ENCODE assay signal across 18 cellular contexts in genomic region chr6:101747160-101747559, GRCh38.
"Had no signal": no experiment of that assay in that cellular context is flagged by ENCODE, and none has a peak within 500 bp of the region (broad histone marks: within the 10 kb centered on the region; RNA-seq: fewer than 3 reads in every experiment).

No MANE protein-coding gene starts in this region.

- H3K27ac Mint-ChIP-seq: activated CD4-positive, alpha-beta T cell treated with anti-CD3 and anti-CD28 coated beads, Interleukin-2, amount 10 ng/mL, durations not matched to agents 7 days and 5 days; activated naive CD8-positive, alpha-beta T cell treated with anti-CD3 and anti-CD28 coated beads for 36 hours; activated T-helper 1 cell treated with anti-CD3 and anti-CD28 coated beads, Interleukin-12 subunit alpha, Interleukin-12 subunit beta, Interleukin-2, Interleukin-4 antibody, amounts not matched to agents 30 ng/mL and 10 ng/mL and 1 ng/mL, durations not matched to agents 14 hours and 24 hours and 36 hours; effector memory CD8-positive, alpha-beta T cell; memory B cell; natural killer cell had no signal

- H3K36me3 Mint-ChIP-seq: activated naive CD8-positive, alpha-beta T cell treated with anti-CD3 and anti-CD28 coated beads for 36 hours; memory B cell; natural killer cell had no signal

- H3K4me1 Mint-ChIP-seq: activated CD4-positive, alpha-beta T cell treated with anti-CD3 and anti-CD28 coated beads, Interleukin-2, amount 10 ng/mL, durations not matched to agents 7 days and 5 days; activated naive CD8-positive, alpha-beta T cell treated with anti-CD3 and anti-CD28 coated beads for 36 hours; central memory CD8-positive, alpha-beta T cell; memory B cell; natural killer cell had no signal

- H3K9me3 Mint-ChIP-seq: activated CD4-positive, alpha-beta T cell treated with anti-CD3 and anti-CD28 coated beads, Interleukin-2, amount 10 ng/mL, durations not matched to agents 7 days and 5 days; activated T-helper 1 cell treated with anti-CD3 and anti-CD28 coated beads, Interleukin-12 subunit alpha, Interleukin-12 subunit beta, Interleukin-2, Interleukin-4 antibody, amounts not matched to agents 30 ng/mL and 10 ng/mL and 1 ng/mL, durations not matched to agents 14 hours and 24 hours and 36 hours; central memory CD8-positive, alpha-beta T cell; effector memory CD8-positive, alpha-beta T cell; memory B cell had no signal

- ATAC-seq: effector memory CD8-positive, alpha-beta T cell; gastroesophageal sphincter; mucosa of descending colon; natural killer cell had no signal

- H3K4me3 Mint-ChIP-seq: activated CD4-positive, alpha-beta T cell treated with anti-CD3 and anti-CD28 coated beads, Interleukin-2, amount 10 ng/mL, durations not matched to agents 7 days and 5 days; activated naive CD8-positive, alpha-beta T cell treated with anti-CD3 and anti-CD28 coated beads for 36 hours; activated T-helper 1 cell treated with anti-CD3 and anti-CD28 coated beads, Interleukin-12 subunit alpha, Interleukin-12 subunit beta, Interleukin-2, Interleukin-4 antibody, amounts not matched to agents 30 ng/mL and 10 ng/mL and 1 ng/mL, durations not matched to agents 14 hours and 24 hours and 36 hours; central memory CD8-positive, alpha-beta T cell; effector memory CD8-positive, alpha-beta T cell; memory B cell; natural killer cell had no signal

- DNase-seq: activated CD4-positive, alpha-beta T cell treated with anti-CD3 and anti-CD28 coated beads, Interleukin-2, amount 10 ng/mL, durations not matched to agents 7 days and 5 days; activated CD4-positive, CD25-positive, alpha-beta regulatory T cell; activated CD8-positive, alpha-beta memory T cell treated with anti-CD3 and anti-CD28 coated beads, Interleukin-2, amount 50 U/mL, for 48 hours; activated naive CD8-positive, alpha-beta T cell treated with anti-CD3 and anti-CD28 coated beads for 36 hours; amygdala; dermis blood vessel endothelial cell; effector memory CD8-positive, alpha-beta T cell; islet precursor cell; mucosa of descending colon; natural killer cell; small intestine; stimulated activated CD4-positive, alpha-beta T cell treated with anti-CD3 and anti-CD28 coated beads, Interleukin-4, amount 100 ng/mL, for 24 hours; stimulated activated naive CD4-positive, alpha-beta T cell treated with Interleukin-2 at 50 U/mL for 16 hours had no signal

- H3K4me3 ChIP-seq: body of pancreas, gastroesophageal sphincter, mucosa of descending colon had no signal
